In genomic region chr3:195260286-195260905, GRCh38 we compare ENCODE assay signal across 8 cellular contexts. TPM values are rescaled to one million over a fixed set of nuclear protein-coding genes. Genes with fewer than 3 reads are reported as not detected.
DNase-seq lines count a peak whose midpoint lies in the region; ATAC-seq and TF ChIP-seq lines count a peak whose summit lies in the region.

No MANE protein-coding gene starts in this region.

- CTCF ChIA-PET in AG04450 (lab: Charles Lee): interaction anchor here (0.7 to 3.4 kb wide), 9 partner anchors 11 to 589 kb away, joined by 3 to 36 read pairs (median 5); partner anchors contain the start of genes LSG1 and XXYLT1

- 2% methylated on average over 27 to 29 of the region's 41 CpGs for WGBS in mesodermal cell (ENCODE audit: insufficient coverage in 2 of 2), 2 experiments
- 6 to 27% methylated on average over 7 to 23 of the region's 41 CpGs for WGBS in upper lobe of left lung, 2 donors

- H3K4me3 ChIP-seq in AG04450 (ENCODE audit: low read depth, low read length): peak overlapping the region; percentile 74
- peak overlapping the region; percentile 84 for H3K4me3 ChIP-seq in SK-N-MC
- H3K4me3 ChIP-seq in mesodermal cell (ENCODE audit: extremely low read depth, insufficient read depth, low read length, poor library complexity, severe bottlenecking): peak overlapping the region; percentile 49
- H3K4me3 ChIP-seq in upper lobe of left lung: peak overlapping the region; percentile 35 to 71 (median 66)

- TF ChIP-seq POLR2A in GM18505 (IDR thresholded peaks at IDR 0.05; ENCODE audit: borderline replicate concordance, extremely low read depth, insufficient read depth, insufficient read length) (no peak), upper lobe of left lung (IDR thresholded peaks at IDR 0.05) (no peak)

- peak overlapping the region; percentile 11 for H3K9ac ChIP-seq in SK-N-MC (ENCODE audit: insufficient read length)

- no peaks in the 10 kb centered on the region; the same call in 1 of the 2 replicates for H3K9me3 ChIP-seq in AG04450 (ENCODE audit: control insufficient read depth, insufficient read depth, low read length)
- H3K9me3 ChIP-seq in SK-N-MC (ENCODE audit: low read depth, low read length): no peaks in the 10 kb centered on the region
- H3K9me3 ChIP-seq in mesodermal cell (ENCODE audit: control insufficient read depth, low read length): no peaks in the 10 kb centered on the region
- no peaks in the 10 kb centered on the region for H3K9me3 ChIP-seq in upper lobe of left lung

- H3K27ac ChIP-seq in AG04450 (ENCODE audit: low read depth, low read length) (no peak overlapping the region), SK-N-MC (no peak overlapping the region), mesodermal cell (ENCODE audit: low read depth, low read length, severe bottlenecking) (peak overlapping the region; percentile 62), upper lobe of left lung (peak overlapping the region; percentile 77 to 96 (median 96))

- H3K4me1 ChIP-seq in mesodermal cell (ENCODE audit: control insufficient read depth, insufficient read depth, low read length, poor library complexity, severe bottlenecking): peaks cover 34% of the 10 kb centered on the region
- peaks cover 26 to 45% (median 40%) of the 10 kb centered on the region in 4 donors for H3K4me1 ChIP-seq in upper lobe of left lung

- no peak for TF ChIP-seq EP300 in upper lobe of left lung (IDR thresholded peaks at IDR 0.05)

- H3K27me3 ChIP-seq in AG04450 (ENCODE audit: control insufficient read depth, insufficient read depth, low read length) (no peaks in the 10 kb centered on the region), upper lobe of left lung (no peaks in the 10 kb centered on the region)

- H3K36me3 ChIP-seq in SK-N-MC (ENCODE audit: insufficient read depth, low read length): peaks cover 1% of the 10 kb centered on the region; the same call in 1 of the 2 replicates
- H3K36me3 ChIP-seq in mesodermal cell (ENCODE audit: control insufficient read depth, insufficient read depth, low read length): peaks cover 3% of the 10 kb centered on the region
- no peaks in the 10 kb centered on the region for H3K36me3 ChIP-seq in upper lobe of left lung

- ATAC-seq in GM18505 (IDR thresholded peaks at IDR 0.05; ENCODE audit: unreplicated experiment) (peak; percentile 4), HG03442 (IDR thresholded peaks at IDR 0.05; ENCODE audit: unreplicated experiment) (peak; percentile 2), upper lobe of left lung (ENCODE audit: low FRiP score in 2 of 2) (peak; percentile 38 to 47), HG03280 (IDR thresholded peaks at IDR 0.05; ENCODE audit: unreplicated experiment) (no peak)

- no peak for DNase-seq in AG04450 (ENCODE audit: low read depth, low spot score)
- no peak for DNase-seq in SK-N-MC (ENCODE audit: low read depth, low spot score)
- peak; percentile 55 for DNase-seq in dermis blood vessel endothelial cell
- DNase-seq in upper lobe of left lung: peak in 1 of 2 donors; percentile 66

- POLR2A ChIA-PET in AG04450 (lab: Yijun Ruan, JAX): interaction anchor here (0.6 to 2.2 kb wide), 3 partner anchors 578 to 616 kb away, joined by 3 to 5 read pairs (median 3); no protein-coding TSS in a partner anchor

- no peak; the same call in 1 of the 2 replicates for TF ChIP-seq CTCF in AG04450 (IDR thresholded peaks at IDR 0.05; ENCODE audit: low read depth, low read length)
- TF ChIP-seq CTCF in upper lobe of left lung (IDR thresholded peaks at IDR 0.05): peak in 1 of 6 experiments; percentile 10

RNA-seq across cellular contexts. Expression of gene XXYLT1, which starts 10.6 kb away (rescaled TPM):
- 16.5 and 17.3 TPM in 2 replicates for polyA plus RNA-seq in AG04450 (2011; rRNA removed)
- polyA minus RNA-seq in AG04450 (2011; rRNA and poly(A)+ RNA removed): 12.2 and 15.9 TPM in 2 replicates
- 35.7 and 50.7 TPM in 2 replicates for total RNA-seq in dermis blood vessel endothelial cell
- 40.8 TPM for polyA plus RNA-seq in mesodermal cell (2013, experiment 1 of 2)
- polyA plus RNA-seq in mesodermal cell (2013, experiment 2 of 2): 36.5 TPM
- 1 to 10 TPM; 6.3 to 9.6 (median 8.6) TPM for total RNA-seq in upper lobe of left lung

Comparison
In these comparisons a context has a peak if more than half of its experiments do, and no peak if none do; other contexts are left out.
1. H3K27ac ChIP-seq: peak in mesodermal cell (single experiment) and upper lobe of left lung (4 of 4); none in AG04450 (single experiment) and SK-N-MC (single experiment).
2. Peak in every context shown above with its lines, with median percentiles within 50 percentile points of each other: H3K4me3 ChIP-seq.